ENCODE assay signal across 1 cellular context in the genomic region with DNA sequence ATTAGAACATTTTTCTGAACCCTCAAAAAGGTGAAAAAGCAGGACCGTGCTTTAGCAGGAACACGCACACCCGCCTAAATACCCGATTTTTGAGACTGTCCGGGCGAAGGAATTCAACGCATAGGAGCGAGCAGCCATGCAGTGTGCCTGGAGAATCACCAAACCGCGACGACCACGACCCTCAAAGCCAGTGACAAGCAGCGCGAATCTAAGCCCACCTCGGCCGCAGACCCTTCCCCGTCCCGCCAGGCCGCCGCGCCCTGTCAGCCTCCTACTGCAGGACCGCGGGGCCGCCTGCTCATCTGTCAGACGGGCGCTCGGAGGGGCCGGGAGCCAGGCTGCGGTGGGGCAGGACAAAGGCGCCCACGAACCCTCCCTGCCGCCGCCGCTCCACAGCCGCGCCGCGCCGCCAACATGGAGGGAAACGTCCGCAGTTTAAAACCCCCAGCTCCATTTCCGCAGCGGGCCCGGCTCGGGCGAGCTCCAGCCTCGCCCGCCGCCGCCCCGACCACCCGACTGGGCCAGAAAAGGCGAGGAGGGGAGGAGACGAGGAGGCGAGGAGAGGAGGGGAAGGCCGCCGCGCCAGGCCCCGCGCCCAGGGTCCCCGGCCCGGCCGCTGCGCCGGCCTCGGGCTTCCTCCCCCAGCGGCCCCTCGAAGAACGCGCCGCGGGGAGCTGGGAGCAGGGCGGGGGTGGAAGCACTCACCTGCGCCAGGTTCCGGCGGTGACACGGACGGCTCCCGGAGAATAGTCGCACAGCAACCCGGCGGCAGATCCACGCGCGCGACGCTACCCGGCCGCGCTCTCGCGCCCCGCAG.
A peak's percentile ranks its signal among the peaks of the same experiment; 100 is the strongest.
TF ChIP-seq lines count a peak whose summit lies in the region.

Gene LBR (minus strand): TSS at position 790 of the 817 bp plus-strand sequence. CDS start 3,963 bp downstream, outside the sequence.

TF ChIP-seq in HepG2, 621 proteins besides CTCF, POLR2A, EP300 and RAD21 (continued from another document and continues in another):
- TF ChIP-seq, protein P1, sequence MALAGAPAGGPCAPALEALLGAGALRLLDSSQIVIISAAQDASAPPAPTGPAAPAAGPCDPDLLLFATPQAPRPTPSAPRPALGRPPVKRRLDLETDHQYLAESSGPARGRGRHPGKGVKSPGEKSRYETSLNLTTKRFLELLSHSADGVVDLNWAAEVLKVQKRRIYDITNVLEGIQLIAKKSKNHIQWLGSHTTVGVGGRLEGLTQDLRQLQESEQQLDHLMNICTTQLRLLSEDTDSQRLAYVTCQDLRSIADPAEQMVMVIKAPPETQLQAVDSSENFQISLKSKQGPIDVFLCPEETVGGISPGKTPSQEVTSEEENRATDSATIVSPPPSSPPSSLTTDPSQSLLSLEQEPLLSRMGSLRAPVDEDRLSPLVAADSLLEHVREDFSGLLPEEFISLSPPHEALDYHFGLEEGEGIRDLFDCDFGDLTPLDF (CRISPR knock-in tag; IDR thresholded peaks at IDR 0.05): 0 out of 2 replicates have a peak, but pooled peaks have one; percentile 43
- TF ChIP-seq, protein P2, sequence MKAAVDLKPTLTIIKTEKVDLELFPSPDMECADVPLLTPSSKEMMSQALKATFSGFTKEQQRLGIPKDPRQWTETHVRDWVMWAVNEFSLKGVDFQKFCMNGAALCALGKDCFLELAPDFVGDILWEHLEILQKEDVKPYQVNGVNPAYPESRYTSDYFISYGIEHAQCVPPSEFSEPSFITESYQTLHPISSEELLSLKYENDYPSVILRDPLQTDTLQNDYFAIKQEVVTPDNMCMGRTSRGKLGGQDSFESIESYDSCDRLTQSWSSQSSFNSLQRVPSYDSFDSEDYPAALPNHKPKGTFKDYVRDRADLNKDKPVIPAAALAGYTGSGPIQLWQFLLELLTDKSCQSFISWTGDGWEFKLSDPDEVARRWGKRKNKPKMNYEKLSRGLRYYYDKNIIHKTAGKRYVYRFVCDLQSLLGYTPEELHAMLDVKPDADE (CRISPR knock-in tag; IDR thresholded peaks at IDR 0.05): no peak
- no peak for TF ChIP-seq HOMEZ (CRISPR knock-in tag; IDR thresholded peaks at IDR 0.05; ENCODE audit: low read depth)
- TF ChIP-seq REPIN1 (CRISPR knock-in tag; IDR thresholded peaks at IDR 0.05; ENCODE audit: borderline replicate concordance, low read depth): no peak
- no peak for TF ChIP-seq ZC3H4 (CRISPR knock-in tag; IDR thresholded peaks at IDR 0.05; ENCODE audit: borderline replicate concordance)
- TF ChIP-seq, protein P3, sequence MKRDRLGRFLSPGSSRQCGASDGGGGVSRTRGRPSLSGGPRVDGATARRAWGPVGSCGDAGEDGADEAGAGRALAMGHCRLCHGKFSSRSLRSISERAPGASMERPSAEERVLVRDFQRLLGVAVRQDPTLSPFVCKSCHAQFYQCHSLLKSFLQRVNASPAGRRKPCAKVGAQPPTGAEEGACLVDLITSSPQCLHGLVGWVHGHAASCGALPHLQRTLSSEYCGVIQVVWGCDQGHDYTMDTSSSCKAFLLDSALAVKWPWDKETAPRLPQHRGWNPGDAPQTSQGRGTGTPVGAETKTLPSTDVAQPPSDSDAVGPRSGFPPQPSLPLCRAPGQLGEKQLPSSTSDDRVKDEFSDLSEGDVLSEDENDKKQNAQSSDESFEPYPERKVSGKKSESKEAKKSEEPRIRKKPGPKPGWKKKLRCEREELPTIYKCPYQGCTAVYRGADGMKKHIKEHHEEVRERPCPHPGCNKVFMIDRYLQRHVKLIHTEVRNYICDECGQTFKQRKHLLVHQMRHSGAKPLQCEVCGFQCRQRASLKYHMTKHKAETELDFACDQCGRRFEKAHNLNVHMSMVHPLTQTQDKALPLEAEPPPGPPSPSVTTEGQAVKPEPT (CRISPR knock-in tag; IDR thresholded peaks at IDR 0.05; ENCODE audit: low read depth): no peak; the same call in 1 of the 2 replicates
- TF ChIP-seq, protein P4, sequence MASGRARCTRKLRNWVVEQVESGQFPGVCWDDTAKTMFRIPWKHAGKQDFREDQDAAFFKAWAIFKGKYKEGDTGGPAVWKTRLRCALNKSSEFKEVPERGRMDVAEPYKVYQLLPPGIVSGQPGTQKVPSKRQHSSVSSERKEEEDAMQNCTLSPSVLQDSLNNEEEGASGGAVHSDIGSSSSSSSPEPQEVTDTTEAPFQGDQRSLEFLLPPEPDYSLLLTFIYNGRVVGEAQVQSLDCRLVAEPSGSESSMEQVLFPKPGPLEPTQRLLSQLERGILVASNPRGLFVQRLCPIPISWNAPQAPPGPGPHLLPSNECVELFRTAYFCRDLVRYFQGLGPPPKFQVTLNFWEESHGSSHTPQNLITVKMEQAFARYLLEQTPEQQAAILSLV (CRISPR knock-in tag; IDR thresholded peaks at IDR 0.05; ENCODE audit: borderline replicate concordance): peak; percentile 11; the same call in 1 of the 2 replicates
- no peak for TF ChIP-seq MLLT10 (CRISPR knock-in tag; IDR thresholded peaks at IDR 0.05)
- TF ChIP-seq, protein P5, sequence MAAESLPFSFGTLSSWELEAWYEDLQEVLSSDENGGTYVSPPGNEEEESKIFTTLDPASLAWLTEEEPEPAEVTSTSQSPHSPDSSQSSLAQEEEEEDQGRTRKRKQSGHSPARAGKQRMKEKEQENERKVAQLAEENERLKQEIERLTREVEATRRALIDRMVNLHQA (CRISPR knock-in tag; IDR thresholded peaks at IDR 0.05): no peak
- peak; percentile 56; the same call in 1 of the 2 replicates for TF ChIP-seq ZNF441 (CRISPR knock-in tag; IDR thresholded peaks at IDR 0.05; ENCODE audit: borderline replicate concordance)
- TF ChIP-seq DPF2 (CRISPR knock-in tag; IDR thresholded peaks at IDR 0.05; ENCODE audit: borderline replicate concordance, low read depth): no peak
- no peak for TF ChIP-seq HES4 (CRISPR knock-in tag; IDR thresholded peaks at IDR 0.05; ENCODE audit: borderline replicate concordance)
- TF ChIP-seq ZNF670 (CRISPR knock-in tag; IDR thresholded peaks at IDR 0.05; ENCODE audit: borderline replicate concordance): 0 out of 2 replicates have a peak, but pooled peaks have one; percentile 86
- no peak for TF ChIP-seq ATF5 (CRISPR knock-in tag; IDR thresholded peaks at IDR 0.05; ENCODE audit: low read depth)
- TF ChIP-seq ZNF749 (CRISPR knock-in tag; IDR thresholded peaks at IDR 0.05; ENCODE audit: borderline replicate concordance): no peak
- TF ChIP-seq MNT (IDR thresholded peaks at IDR 0.05): no peak
- TF ChIP-seq TEF (CRISPR knock-in tag; IDR thresholded peaks at IDR 0.05): no peak
- no peak for TF ChIP-seq ARNTL (CRISPR knock-in tag; IDR thresholded peaks at IDR 0.05)
- TF ChIP-seq ZNF773 (CRISPR knock-in tag; IDR thresholded peaks at IDR 0.05; ENCODE audit: borderline replicate concordance): peak; percentile 47; the same call in 1 of the 2 replicates
- TF ChIP-seq ZSCAN22 (CRISPR knock-in tag; IDR thresholded peaks at IDR 0.05): no peak
- no peak for TF ChIP-seq NCOA1 (CRISPR knock-in tag; IDR thresholded peaks at IDR 0.05)
- no peak for TF ChIP-seq ZBTB39 (CRISPR knock-in tag; IDR thresholded peaks at IDR 0.05)
- TF ChIP-seq, protein P6, sequence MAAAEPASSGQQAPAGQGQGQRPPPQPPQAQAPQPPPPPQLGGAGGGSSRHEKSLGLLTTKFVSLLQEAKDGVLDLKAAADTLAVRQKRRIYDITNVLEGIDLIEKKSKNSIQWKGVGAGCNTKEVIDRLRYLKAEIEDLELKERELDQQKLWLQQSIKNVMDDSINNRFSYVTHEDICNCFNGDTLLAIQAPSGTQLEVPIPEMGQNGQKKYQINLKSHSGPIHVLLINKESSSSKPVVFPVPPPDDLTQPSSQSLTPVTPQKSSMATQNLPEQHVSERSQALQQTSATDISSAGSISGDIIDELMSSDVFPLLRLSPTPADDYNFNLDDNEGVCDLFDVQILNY (CRISPR knock-in tag; conservative IDR thresholded peaks at IDR 0.05): no peak
- no peak for TF ChIP-seq ZFP1 (CRISPR knock-in tag; IDR thresholded peaks at IDR 0.05)
- TF ChIP-seq TCF7L2 (IDR thresholded peaks at IDR 0.05; ENCODE audit: low read depth, low read length): no peak
- TF ChIP-seq ZNF580 (CRISPR knock-in tag; IDR thresholded peaks at IDR 0.05; ENCODE audit: borderline replicate concordance, low read depth): no peak
- TF ChIP-seq, protein P7, sequence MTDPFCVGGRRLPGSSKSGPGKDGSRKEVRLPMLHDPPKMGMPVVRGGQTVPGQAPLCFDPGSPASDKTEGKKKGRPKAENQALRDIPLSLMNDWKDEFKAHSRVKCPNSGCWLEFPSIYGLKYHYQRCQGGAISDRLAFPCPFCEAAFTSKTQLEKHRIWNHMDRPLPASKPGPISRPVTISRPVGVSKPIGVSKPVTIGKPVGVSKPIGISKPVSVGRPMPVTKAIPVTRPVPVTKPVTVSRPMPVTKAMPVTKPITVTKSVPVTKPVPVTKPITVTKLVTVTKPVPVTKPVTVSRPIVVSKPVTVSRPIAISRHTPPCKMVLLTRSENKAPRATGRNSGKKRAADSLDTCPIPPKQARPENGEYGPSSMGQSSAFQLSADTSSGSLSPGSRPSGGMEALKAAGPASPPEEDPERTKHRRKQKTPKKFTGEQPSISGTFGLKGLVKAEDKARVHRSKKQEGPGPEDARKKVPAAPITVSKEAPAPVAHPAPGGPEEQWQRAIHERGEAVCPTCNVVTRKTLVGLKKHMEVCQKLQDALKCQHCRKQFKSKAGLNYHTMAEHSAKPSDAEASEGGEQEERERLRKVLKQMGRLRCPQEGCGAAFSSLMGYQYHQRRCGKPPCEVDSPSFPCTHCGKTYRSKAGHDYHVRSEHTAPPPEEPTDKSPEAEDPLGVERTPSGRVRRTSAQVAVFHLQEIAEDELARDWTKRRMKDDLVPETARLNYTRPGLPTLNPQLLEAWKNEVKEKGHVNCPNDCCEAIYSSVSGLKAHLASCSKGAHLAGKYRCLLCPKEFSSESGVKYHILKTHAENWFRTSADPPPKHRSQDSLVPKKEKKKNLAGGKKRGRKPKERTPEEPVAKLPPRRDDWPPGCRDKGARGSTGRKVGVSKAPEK (CRISPR knock-in tag; IDR thresholded peaks at IDR 0.05; ENCODE audit: borderline replicate concordance): no peak
- TF ChIP-seq, protein P8, sequence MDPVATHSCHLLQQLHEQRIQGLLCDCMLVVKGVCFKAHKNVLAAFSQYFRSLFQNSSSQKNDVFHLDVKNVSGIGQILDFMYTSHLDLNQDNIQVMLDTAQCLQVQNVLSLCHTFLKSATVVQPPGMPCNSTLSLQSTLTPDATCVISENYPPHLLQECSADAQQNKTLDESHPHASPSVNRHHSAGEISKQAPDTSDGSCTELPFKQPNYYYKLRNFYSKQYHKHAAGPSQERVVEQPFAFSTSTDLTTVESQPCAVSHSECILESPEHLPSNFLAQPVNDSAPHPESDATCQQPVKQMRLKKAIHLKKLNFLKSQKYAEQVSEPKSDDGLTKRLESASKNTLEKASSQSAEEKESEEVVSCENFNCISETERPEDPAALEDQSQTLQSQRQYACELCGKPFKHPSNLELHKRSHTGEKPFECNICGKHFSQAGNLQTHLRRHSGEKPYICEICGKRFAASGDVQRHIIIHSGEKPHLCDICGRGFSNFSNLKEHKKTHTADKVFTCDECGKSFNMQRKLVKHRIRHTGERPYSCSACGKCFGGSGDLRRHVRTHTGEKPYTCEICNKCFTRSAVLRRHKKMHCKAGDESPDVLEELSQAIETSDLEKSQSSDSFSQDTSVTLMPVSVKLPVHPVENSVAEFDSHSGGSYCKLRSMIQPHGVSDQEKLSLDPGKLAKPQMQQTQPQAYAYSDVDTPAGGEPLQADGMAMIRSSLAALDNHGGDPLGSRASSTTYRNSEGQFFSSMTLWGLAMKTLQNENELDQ (CRISPR knock-in tag; IDR thresholded peaks at IDR 0.05; ENCODE audit: borderline replicate concordance): no peak
- TF ChIP-seq ARNT (IDR thresholded peaks at IDR 0.05): no peak
- no peak; the same call in 1 of the 2 replicates for TF ChIP-seq DR1 (CRISPR knock-in tag; IDR thresholded peaks at IDR 0.05)
- TF ChIP-seq MED8 (CRISPR knock-in tag; IDR thresholded peaks at IDR 0.05; ENCODE audit: insufficient replicate concordance): no peak
